ENCODE assay signal across 23 cellular contexts in genomic region chr11:126702987-126703386, GRCh38.
DNase-seq lines count a peak whose midpoint lies in the region; ATAC-seq and TF ChIP-seq lines count a peak whose summit lies in the region.
"Had no signal": no experiment of that assay in that cellular context is flagged by ENCODE, and none has a peak within 500 bp of the region (broad histone marks: within the 10 kb centered on the region; RNA-seq: fewer than 3 reads in every experiment).

No MANE protein-coding gene starts in this region.

- intact Hi-C loops in left ventricle myocardium inferior (cut with micrococcal nuclease) (no loop called here), vagina (cut with DNase I) (no loop called here)

- no peaks in the 10 kb centered on the region for H3K36me3 Mint-ChIP-seq in stimulated activated effector memory CD8-positive, alpha-beta T cell treated with anti-CD3 and anti-CD28 coated beads, Interleukin-12 subunit alpha, Interleukin-12 subunit beta, amount 100 ng/mL, for 72 hours
- H3K36me3 Mint-ChIP-seq: activated naive CD4-positive, alpha-beta T cell treated with anti-CD3 and anti-CD28 coated beads, Interleukin-2, amount 10 ng/mL, durations not matched to agents 7 days and 5 days had no signal

- H3K4me3 Mint-ChIP-seq in stimulated activated effector memory CD8-positive, alpha-beta T cell treated with anti-CD3 and anti-CD28 coated beads, Interleukin-12 subunit alpha, Interleukin-12 subunit beta, amount 100 ng/mL, for 72 hours, result no peak overlapping the region
- H3K4me3 Mint-ChIP-seq: activated naive CD4-positive, alpha-beta T cell treated with anti-CD3 and anti-CD28 coated beads, Interleukin-2, amount 10 ng/mL, durations not matched to agents 7 days and 5 days; dendritic cell treated with granulocyte-macrophage colony-stimulating factor and Interleukin-4, amounts not matched to agents 40 ng/mL and 50 ng/mL, for 4 days had no signal

- H3K9me3 Mint-ChIP-seq in stimulated activated effector memory CD8-positive, alpha-beta T cell treated with anti-CD3 and anti-CD28 coated beads, Interleukin-12 subunit alpha, Interleukin-12 subunit beta, amount 100 ng/mL, for 72 hours, result no peaks in the 10 kb centered on the region
- H3K9me3 Mint-ChIP-seq: activated naive CD4-positive, alpha-beta T cell treated with anti-CD3 and anti-CD28 coated beads, Interleukin-2, amount 10 ng/mL, durations not matched to agents 7 days and 5 days; dendritic cell treated with granulocyte-macrophage colony-stimulating factor and Interleukin-4, amounts not matched to agents 40 ng/mL and 50 ng/mL, for 4 days had no signal

- H3K36me3 ChIP-seq in left ventricle myocardium inferior (no peaks in the 10 kb centered on the region), vagina (no peaks in the 10 kb centered on the region)
- H3K36me3 ChIP-seq: left lung, pancreas had no signal

- H3K27me3 ChIP-seq in left ventricle myocardium inferior (ENCODE audit: low read depth), result peaks cover 19% of the 10 kb centered on the region
- no peaks in the 10 kb centered on the region for H3K27me3 ChIP-seq in vagina
- H3K27me3 ChIP-seq: left lung, pancreas had no signal

- peaks cover 17% of the 10 kb centered on the region for H3K4me1 ChIP-seq in left ventricle myocardium inferior
- no peaks in the 10 kb centered on the region for H3K4me1 ChIP-seq in vagina
- H3K4me1 ChIP-seq: left lung, pancreas had no signal

- DNase-seq in DMS 273 (lab: John Stamatoyannopoulos, UW; ENCODE audit: unreplicated experiment), result peak; percentile 4
- no peak for DNase-seq in DMS 273 treated with DMSO at 0.1 percent for 48 hours (lab: John Stamatoyannopoulos, UW)
- DNase-seq in left ventricle myocardium inferior, result peak; percentile 40
- no peak for DNase-seq in stimulated activated effector memory CD8-positive, alpha-beta T cell treated with anti-CD3 and anti-CD28 coated beads, Interleukin-12 subunit alpha, Interleukin-12 subunit beta, amount 100 ng/mL, for 72 hours (ENCODE audit: low spot score in 2 of 2)
- DNase-seq in SW480 (ENCODE audit: low spot score), result no peak
- DNase-seq in vagina (ENCODE audit: extremely low spot score in 2 of 2), result no peak
- DNase-seq: activated CD4-positive, alpha-beta T cell treated with anti-CD3 and anti-CD28 coated beads, Interleukin-2, amount 50 U/mL, for 4 hours; activated naive CD4-positive, alpha-beta T cell treated with anti-CD3 and anti-CD28 coated beads, Interleukin-2, amount 10 ng/mL, durations not matched to agents 7 days and 5 days; activated T-cell treated with anti-CD3 and anti-CD28 coated beads for 4 hours; Calu3; foreskin melanocyte; GDM1; left lung; NCI-H226; pancreas; stimulated activated CD4-positive, alpha-beta T cell treated with anti-CD3 and anti-CD28 coated beads, Interleukin-2, amount 100 ng/mL, for 48 hours; T-helper 1 cell had no signal

- H3K27ac ChIP-seq in left ventricle myocardium inferior (replicated peaks) (no peak overlapping the region), vagina (no peak overlapping the region)
- H3K27ac ChIP-seq: 22Rv1, epithelial cell of prostate, left lung, pancreas had no signal

- TF ChIP-seq CTCF in left ventricle myocardium inferior (IDR thresholded peaks at IDR 0.05; ENCODE audit: borderline replicate concordance) (no peak), vagina (IDR thresholded peaks at IDR 0.05) (no peak)

- H3K9me3 ChIP-seq in left ventricle myocardium inferior (replicated peaks) (no peaks in the 10 kb centered on the region), vagina (no peaks in the 10 kb centered on the region)
- H3K9me3 ChIP-seq: left lung, pancreas had no signal

- H3K4me1 Mint-ChIP-seq in stimulated activated effector memory CD8-positive, alpha-beta T cell treated with anti-CD3 and anti-CD28 coated beads, Interleukin-12 subunit alpha, Interleukin-12 subunit beta, amount 100 ng/mL, for 72 hours, result no peaks in the 10 kb centered on the region
- H3K4me1 Mint-ChIP-seq: activated naive CD4-positive, alpha-beta T cell treated with anti-CD3 and anti-CD28 coated beads, Interleukin-2, amount 10 ng/mL, durations not matched to agents 7 days and 5 days had no signal

- H3K27ac Mint-ChIP-seq in stimulated activated effector memory CD8-positive, alpha-beta T cell treated with anti-CD3 and anti-CD28 coated beads, Interleukin-12 subunit alpha, Interleukin-12 subunit beta, amount 100 ng/mL, for 72 hours, result no peak overlapping the region
- H3K27ac Mint-ChIP-seq: activated naive CD4-positive, alpha-beta T cell treated with anti-CD3 and anti-CD28 coated beads, Interleukin-2, amount 10 ng/mL, durations not matched to agents 7 days and 5 days; dendritic cell treated with granulocyte-macrophage colony-stimulating factor and Interleukin-4, amounts not matched to agents 40 ng/mL and 50 ng/mL, for 4 days had no signal

- peak; percentile 76 for ATAC-seq in SK-N-SH treated with all-trans-retinoic acid at 6 μM for 48 hours
- peak; percentile 14 for ATAC-seq in stimulated activated effector memory CD8-positive, alpha-beta T cell treated with anti-CD3 and anti-CD28 coated beads, Interleukin-12 subunit alpha, Interleukin-12 subunit beta, amount 100 ng/mL, for 72 hours
- ATAC-seq in HG03354 (IDR thresholded peaks at IDR 0.05; ENCODE audit: poor library complexity, severe bottlenecking, unreplicated experiment), result no peak
- ATAC-seq: GM12878, left lung had no signal

- H3K4me3 ChIP-seq in left ventricle myocardium inferior (no peak overlapping the region), vagina (no peak overlapping the region)
- H3K4me3 ChIP-seq: GM12878, left lung, pancreas had no signal

- TF ChIP-seq POLR2A in vagina (IDR thresholded peaks at IDR 0.05), result no peak

TF ChIP-seq in SK-N-SH treated with all-trans-retinoic acid at 6 μM for 48 hours, 23 proteins besides CTCF, POLR2A, EP300 and RAD21:
- no peak for TF ChIP-seq ESRRG (CRISPR knock-in tag; IDR thresholded peaks at IDR 0.05)
- TF ChIP-seq CSRNP3 (CRISPR knock-in tag; IDR thresholded peaks at IDR 0.05), result no peak
- no peak for TF ChIP-seq CREB5 (CRISPR knock-in tag; IDR thresholded peaks at IDR 0.05; ENCODE audit: low read depth)
- TF ChIP-seq RARB (CRISPR knock-in tag; IDR thresholded peaks at IDR 0.05), result no peak
- TF ChIP-seq TOX (CRISPR knock-in tag; IDR thresholded peaks at IDR 0.05; ENCODE audit: borderline replicate concordance), result no peak
- no peak for TF ChIP-seq GLIS3 (CRISPR knock-in tag; IDR thresholded peaks at IDR 0.05)
- TF ChIP-seq ZC3H10 (CRISPR knock-in tag; IDR thresholded peaks at IDR 0.05), result no peak
- no peak for TF ChIP-seq TSHZ2 (CRISPR knock-in tag; IDR thresholded peaks at IDR 0.05)
- no peak for TF ChIP-seq TCF4 (CRISPR knock-in tag; IDR thresholded peaks at IDR 0.05; ENCODE audit: borderline replicate concordance)
TF ChIP-seq in SK-N-SH treated with all-trans-retinoic acid at 6 μM for 48 hours: peak in this region for 0.

Comparison
In these comparisons a context has a peak if more than half of its experiments do, and no peak if none do; other contexts are left out.
1. DNase-seq: peak in DMS 273 (single experiment) and left ventricle myocardium inferior (single experiment); none in DMS 273 treated with DMSO at 0.1 percent for 48 hours (single experiment), stimulated activated effector memory CD8-positive, alpha-beta T cell treated with anti-CD3 and anti-CD28 coated beads, Interleukin-12 subunit alpha, Interleukin-12 subunit beta, amount 100 ng/mL, for 72 hours (0 of 2), SW480 (single experiment) and vagina (0 of 2).